Comparison of ENCODE assay signal across 9 cellular contexts in the genomic region with DNA sequence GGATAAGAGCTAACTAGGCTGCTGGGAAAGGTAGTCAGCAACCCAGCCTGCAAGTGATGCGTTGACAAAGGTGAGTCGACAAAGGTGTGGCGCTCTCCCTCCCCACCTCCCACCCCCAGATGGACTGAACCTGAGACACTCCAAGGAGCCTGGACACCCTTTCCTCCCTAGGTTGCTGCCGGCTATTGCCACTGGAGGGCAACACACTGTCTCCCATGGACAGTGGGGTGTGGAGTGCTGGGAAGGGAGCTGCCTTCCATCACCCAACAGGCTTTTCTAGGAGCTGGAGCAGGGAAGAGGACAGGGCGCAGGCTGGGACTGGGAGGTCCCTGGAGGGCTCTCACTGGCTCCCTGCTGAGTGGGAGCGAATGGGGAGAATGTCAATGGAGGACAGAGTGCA.
DNase-seq lines count a peak whose midpoint lies in the region; ATAC-seq and TF ChIP-seq lines count a peak whose summit lies in the region.
"Had no signal": no experiment of that assay in that cellular context is flagged by ENCODE, and none has a peak within 500 bp of the region (broad histone marks: within the 10 kb centered on the region; RNA-seq: fewer than 3 reads in every experiment).

No MANE protein-coding gene starts in this region.

- no peaks in the 10 kb centered on the region for H3K9me3 Mint-ChIP-seq in Caco-2 (ENCODE audit: unreplicated experiment)
- H3K9me3 Mint-ChIP-seq: activated T-helper 1 cell treated with anti-CD3 and anti-CD28 coated beads, Interleukin-12 subunit alpha, Interleukin-12 subunit beta, Interleukin-2, Interleukin-4 antibody, amounts not matched to agents 30 ng/mL and 10 ng/mL and 1 ng/mL, durations not matched to agents 14 hours and 24 hours and 36 hours had no signal

- BruUV-seq in Caco-2 (replicated peaks; lab: Mats Ljungman, UMichigan) = no TSS peak

- H2BK5ac ChIP-seq in mesenchymal stem cell (ENCODE audit: low read depth, low read length, poor library complexity, severe bottlenecking) = no peak overlapping the region

- H3K4me3 Mint-ChIP-seq in Caco-2 (ENCODE audit: unreplicated experiment) = no peak overlapping the region
- H3K4me3 Mint-ChIP-seq: activated T-helper 1 cell treated with anti-CD3 and anti-CD28 coated beads, Interleukin-12 subunit alpha, Interleukin-12 subunit beta, Interleukin-2, Interleukin-4 antibody, amounts not matched to agents 30 ng/mL and 10 ng/mL and 1 ng/mL, durations not matched to agents 14 hours and 24 hours and 36 hours had no signal

- POLR2A ChIA-PET in Caco-2 (lab: Charles Lee) = no interaction called here

- no peak overlapping the region for H4K8ac ChIP-seq in mesenchymal stem cell (ENCODE audit: low read length)

- H3K36me3 ChIP-seq in Caco-2 (ENCODE audit: control insufficient read depth, insufficient read depth, low read length) = no peaks in the 10 kb centered on the region
- no peaks in the 10 kb centered on the region for H3K36me3 ChIP-seq in mesenchymal stem cell (ENCODE audit: control insufficient read depth in 1 of 2, insufficient read depth in 2 of 2, low read depth in 1 of 2, low read length in 2 of 2)

- no peak overlapping the region for H3K4me3 ChIP-seq in Caco-2 (ENCODE audit: low read depth, low read length)
- H3K4me3 ChIP-seq in mesenchymal stem cell (ENCODE audit: insufficient read depth in 1 of 2, low read depth in 1 of 2, low read length in 2 of 2) = no peak overlapping the region

- H4K91ac ChIP-seq in mesenchymal stem cell (ENCODE audit: low read length) = no peak overlapping the region

- H2BK15ac ChIP-seq in mesenchymal stem cell (ENCODE audit: low read depth, poor library complexity, severe bottlenecking) = no peak overlapping the region

- no peak overlapping the region for H2BK12ac ChIP-seq in mesenchymal stem cell (ENCODE audit: low read length in 2 of 2)

- WGBS in mesenchymal stem cell = 33% methylated on average over 3 of the region's 6 CpGs

- peaks cover 9% of the 10 kb centered on the region for H3K27me3 Mint-ChIP-seq in Caco-2 (ENCODE audit: insufficient read depth, unreplicated experiment)

- no peak overlapping the region for H3K27ac ChIP-seq in mesenchymal stem cell (ENCODE audit: low read length, poor library complexity, severe bottlenecking)

- H3K4ac ChIP-seq in mesenchymal stem cell (ENCODE audit: low read depth in 1 of 2, low read length in 2 of 2) = no peak overlapping the region

- TF ChIP-seq CTCF in Caco-2 (IDR thresholded peaks at IDR 0.05; ENCODE audit: insufficient read depth in 1 of 2, low read depth in 1 of 2, low read length in 1 of 2, severe bottlenecking in 1 of 2, unreplicated experiment in 1 of 2) (peak; percentile 20 to 50), LNCAP (IDR thresholded peaks at IDR 0.05) (peak; percentile 51)

- H3K4me1 ChIP-seq in Caco-2 (peaks cover 7% of the 10 kb centered on the region), mesenchymal stem cell (ENCODE audit: control insufficient read depth, insufficient read depth, low read depth, low read length) (peaks cover 5% of the 10 kb centered on the region)

- intact Hi-C loops in Caco-2 (cut with micrococcal nuclease; ENCODE audit: unreplicated experiment) = loop anchor here (5.0 kb wide), 1 partner anchor 55 kb away; no protein-coding TSS in a partner anchor

- no peak overlapping the region for H3K9ac ChIP-seq in mesenchymal stem cell (ENCODE audit: low read length)

- no peak overlapping the region for H2AFZ ChIP-seq in mesenchymal stem cell (ENCODE audit: low read depth, low read length)

- H3K27me3 ChIP-seq in Caco-2 (replicated peaks; ENCODE audit: control insufficient read depth, insufficient read depth, low read length) = no peaks in the 10 kb centered on the region
- peaks cover 94 to 99% of the 10 kb centered on the region in 2 experiments for H3K27me3 ChIP-seq in mesenchymal stem cell (ENCODE audit: control insufficient read depth in 1 of 2, insufficient read depth in 1 of 2, low read length in 2 of 2)

- H3K27ac Mint-ChIP-seq in Caco-2 (ENCODE audit: unreplicated experiment) = peak overlapping the region; percentile 2
- H3K27ac Mint-ChIP-seq: activated T-helper 1 cell treated with anti-CD3 and anti-CD28 coated beads, Interleukin-12 subunit alpha, Interleukin-12 subunit beta, Interleukin-2, Interleukin-4 antibody, amounts not matched to agents 30 ng/mL and 10 ng/mL and 1 ng/mL, durations not matched to agents 14 hours and 24 hours and 36 hours had no signal

- no peak overlapping the region for H3K23ac ChIP-seq in mesenchymal stem cell (ENCODE audit: low read length in 2 of 2)

- H3K79me1 ChIP-seq in mesenchymal stem cell (replicated peaks; ENCODE audit: low read length, poor library complexity, severe bottlenecking) = no peaks in the 10 kb centered on the region

- ATAC-seq in GM18498 (IDR thresholded peaks at IDR 0.05; ENCODE audit: unreplicated experiment) (no peak), GM18520 (IDR thresholded peaks at IDR 0.05; ENCODE audit: unreplicated experiment) (no peak), GM19324 (IDR thresholded peaks at IDR 0.05; ENCODE audit: low FRiP score, unreplicated experiment) (no peak)

- peak; percentile 58 to 63 for DNase-seq in Caco-2
- peak; percentile 48 for DNase-seq in cerebellum (ENCODE audit: low spot score)
- peak; percentile 52 for DNase-seq in mesenchymal stem cell
- DNase-seq in NAMALWA (ENCODE audit: low spot score) = no peak

- no peak overlapping the region for H3K18ac ChIP-seq in mesenchymal stem cell (ENCODE audit: low read depth in 1 of 2, low read length in 2 of 2)

- H3K4me2 ChIP-seq in mesenchymal stem cell (ENCODE audit: low read length, poor library complexity, severe bottlenecking) = no peak overlapping the region

- H3K9me3 ChIP-seq in Caco-2 = no peaks in the 10 kb centered on the region
- H3K9me3 ChIP-seq in mesenchymal stem cell (ENCODE audit: control insufficient read depth, low read length) = no peaks in the 10 kb centered on the region

- no peak overlapping the region for H2BK120ac ChIP-seq in mesenchymal stem cell (ENCODE audit: low read depth, low read length)

- H3K14ac ChIP-seq in mesenchymal stem cell (ENCODE audit: low read length in 2 of 2) = no peak overlapping the region

- H2AK5ac ChIP-seq in mesenchymal stem cell (ENCODE audit: low read length, severe bottlenecking) = no peak overlapping the region

- H3K36me3 Mint-ChIP-seq in Caco-2 (ENCODE audit: insufficient read depth, unreplicated experiment) = no peaks in the 10 kb centered on the region

- H3K4me1 Mint-ChIP-seq in Caco-2 (ENCODE audit: low read depth, unreplicated experiment) = peaks cover 20% of the 10 kb centered on the region

- CTCF ChIA-PET in Caco-2 (lab: Charles Lee) = interaction anchor here (0.5 to 2.3 kb wide), 13 partner anchors 9 to 571 kb away, joined by 3 to 54 read pairs (median 5); a partner anchor contains a TSS
